10 cellular contexts compared by ENCODE assay signal in the genomic region with DNA sequence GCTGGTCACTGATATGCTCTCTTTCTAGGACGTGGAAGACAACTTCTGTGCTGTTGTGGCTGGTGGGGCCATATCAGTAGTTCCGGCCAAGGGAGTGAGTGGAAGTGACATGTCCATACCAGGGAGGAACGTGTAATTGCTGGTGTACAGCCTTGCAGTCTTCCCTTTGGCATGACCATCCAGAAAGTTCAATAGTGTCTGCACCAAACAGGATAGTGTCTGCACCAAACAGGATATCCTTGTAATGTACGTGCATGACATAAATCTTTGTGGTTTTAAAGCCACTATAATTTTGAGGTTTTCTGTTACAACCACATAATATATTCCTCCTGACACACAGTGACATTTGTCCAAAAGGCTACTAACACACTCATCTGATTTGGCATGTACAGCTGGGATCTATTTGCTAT. TPM values are rescaled to one million over a fixed set of nuclear protein-coding genes. Genes with fewer than 3 reads are reported as not detected.
DNase-seq lines count a peak whose midpoint lies in the region; ATAC-seq and TF ChIP-seq lines count a peak whose summit lies in the region.
"Had no signal": no experiment of that assay in that cellular context is flagged by ENCODE, and none has a peak within 500 bp of the region (broad histone marks: within the 10 kb centered on the region; RNA-seq: fewer than 3 reads in every experiment).

No MANE protein-coding gene starts in this region.

- no peaks in the 10 kb centered on the region for H3K9me3 Mint-ChIP-seq in IgD-negative memory B cell
- no peaks in the 10 kb centered on the region for H3K9me3 Mint-ChIP-seq in effector memory CD8-positive, alpha-beta T cell
- H3K9me3 Mint-ChIP-seq: WTC11 had no signal

- no peak for TF ChIP-seq CTCF in mammary epithelial cell (conservative IDR thresholded peaks at IDR 0.05 in 1 of 2, IDR thresholded peaks at IDR 0.05 in 1 of 2; ENCODE audit: extremely low read depth in 1 of 2, insufficient read depth in 1 of 2, low read depth in 1 of 2, low read length in 2 of 2)

- H3K27me3 ChIP-seq in BLaER1 (no peaks in the 10 kb centered on the region), mammary epithelial cell (ENCODE audit: insufficient read depth, low read length) (no peaks in the 10 kb centered on the region)

- in situ Hi-C loops in mammary epithelial cell (cut with MboI; ENCODE audit: low sequenced_read_pairs in 2 of 2): loop anchor here (10.0 to 25.0 kb wide), 3 partner anchors 106 to 831 kb away; a partner anchor contains a TSS

- H3K36me3 ChIP-seq in BLaER1: peaks cover 73% of the 10 kb centered on the region
- peaks cover 32% of the 10 kb centered on the region for H3K36me3 ChIP-seq in mammary epithelial cell (ENCODE audit: insufficient read depth, low read length)

- no peak overlapping the region for H3K27ac ChIP-seq in BLaER1
- H3K27ac ChIP-seq in mammary epithelial cell (ENCODE audit: insufficient read depth, low read depth, low read length): no peak overlapping the region
- H3K27ac ChIP-seq: HL-60 had no signal

- dilution Hi-C loops in mammary epithelial cell (cut with HindIII; ENCODE audit: low sequenced_read_pairs): no loop called here

- H4K20me1 ChIP-seq in BLaER1: peaks cover 59% of the 10 kb centered on the region
- H4K20me1 ChIP-seq in mammary epithelial cell (ENCODE audit: insufficient read depth, low read length): no peaks in the 10 kb centered on the region

- no peak for DNase-seq in effector memory CD8-positive, alpha-beta T cell
- DNase-seq in cerebellar nuclear complex (lab: John Stamatoyannopoulos, UW) (no peak), mammary epithelial cell (no peak), NCI-H146 (lab: John Stamatoyannopoulos, UW) (no peak)

- H3K9me3 ChIP-seq in BLaER1 (no peaks in the 10 kb centered on the region), mammary epithelial cell (replicated peaks; ENCODE audit: insufficient read depth, low read length) (no peaks in the 10 kb centered on the region)

- no peak overlapping the region for H2AFZ ChIP-seq in mammary epithelial cell (ENCODE audit: low read depth, low read length)

- no peak overlapping the region for H3K9ac ChIP-seq in BLaER1
- H3K9ac ChIP-seq in mammary epithelial cell (ENCODE audit: insufficient read depth, low read length): no peak overlapping the region

- no peak overlapping the region for H3K4me3 ChIP-seq in BLaER1
- no peak overlapping the region for H3K4me3 ChIP-seq in mammary epithelial cell (replicated peaks in 1 of 3; ENCODE audit: insufficient read depth in 1 of 3, low read depth in 2 of 3, low read length in 3 of 3)

- peaks cover 16 to 18% (median 16%) of the 10 kb centered on the region in 3 donors for H3K4me1 Mint-ChIP-seq in IgD-negative memory B cell
- peaks cover 7% of the 10 kb centered on the region in 2 donors for H3K4me1 Mint-ChIP-seq in effector memory CD8-positive, alpha-beta T cell (ENCODE audit: low read depth in 2 of 2)

- no TSS peak for BruUV-seq in mammary epithelial cell (replicated peaks; lab: Mats Ljungman, UMichigan)

- peaks cover 38% of the 10 kb centered on the region for H3K79me2 ChIP-seq in mammary epithelial cell (ENCODE audit: insufficient read depth, low read length)

- no peaks in the 10 kb centered on the region for H3K27me3 Mint-ChIP-seq in IgD-negative memory B cell
- no peaks in the 10 kb centered on the region for H3K27me3 Mint-ChIP-seq in effector memory CD8-positive, alpha-beta T cell

- intact Hi-C loops in mammary epithelial cell (cut with micrococcal nuclease): loop anchor here (1.0 to 2.0 kb wide), 3 partner anchors 107 to 830 kb away; a partner anchor contains a TSS

- no peaks in the 10 kb centered on the region for H3K36me3 Mint-ChIP-seq in IgD-negative memory B cell
- peaks cover 29% of the 10 kb centered on the region for H3K36me3 Mint-ChIP-seq in effector memory CD8-positive, alpha-beta T cell (ENCODE audit: insufficient read depth)

- CTCF ChIA-PET in mammary epithelial cell (lab: Charles Lee; ENCODE audit: low non-redundant PET): interaction anchor here (0.6 to 1.7 kb wide), 4 partner anchors 49 to 1385 kb away, joined by 4 to 16 read pairs (median 4); no protein-coding TSS in a partner anchor

- WGBS in mammary epithelial cell (ENCODE audit: low coverage, missing lambda C conversion rate): 59% methylated on average over 4 of the region's 4 CpGs

- H3K4me1 ChIP-seq in BLaER1: peaks cover 12% of the 10 kb centered on the region; the same call in 1 of the 2 replicates
- no peaks in the 10 kb centered on the region for H3K4me1 ChIP-seq in mammary epithelial cell (ENCODE audit: insufficient read depth, low read length)

- H3K4me3 Mint-ChIP-seq in IgD-negative memory B cell: peak overlapping the region in 1 of 4 donors; percentile 43
- no peak overlapping the region for H3K4me3 Mint-ChIP-seq in effector memory CD8-positive, alpha-beta T cell
- H3K4me3 Mint-ChIP-seq: WTC11 had no signal

- ATAC-seq in GM18511 (IDR thresholded peaks at IDR 0.05; ENCODE audit: unreplicated experiment) (peak; percentile 49), HG03039 (IDR thresholded peaks at IDR 0.05; ENCODE audit: unreplicated experiment) (no peak)
- ATAC-seq in effector memory CD8-positive, alpha-beta T cell (replicated peaks): peak; percentile 86

- H3K27ac Mint-ChIP-seq in IgD-negative memory B cell: peak overlapping the region; percentile 43 to 94 (median 80)
- H3K27ac Mint-ChIP-seq in effector memory CD8-positive, alpha-beta T cell: peak overlapping the region in 1 of 2 donors; percentile 44
- H3K27ac Mint-ChIP-seq: WTC11 had no signal

- H3K4me2 ChIP-seq in BLaER1 (peak overlapping the region; percentile 20; the same call in 1 of the 2 replicates), mammary epithelial cell (ENCODE audit: insufficient read depth, low read depth, low read length) (no peak overlapping the region)

RNA-seq across cellular contexts. Expression of a gene that starts 52.9 kb away (rescaled TPM):
- 15.6 TPM for polyA plus RNA-seq in IgD-negative memory B cell
- total RNA-seq in mammary epithelial cell: 10 to 100 TPM; 63.2 to 78.9 TPM
- polyA plus RNA-seq in mammary epithelial cell: 84.8 TPM
- polyA minus RNA-seq in mammary epithelial cell: 152 TPM

RNA-seq across cellular contexts. Expression of a gene that starts 56.7 kb away (rescaled TPM):
- polyA plus RNA-seq in IgD-negative memory B cell (47.0 TPM), mammary epithelial cell (not detected)
- total RNA-seq in mammary epithelial cell: under 1 TPM in 1 of 2 donors, not detected in 1; under 0.01 TPM
- polyA minus RNA-seq in mammary epithelial cell: not detected

Comparison
In these comparisons a context has a peak if more than half of its experiments do, and no peak if none do; other contexts are left out.
1. RNA of a gene that starts 56.7 kb away (polyA plus RNA-seq): 47.0 TPM in IgD-negative memory B cell (single experiment); not detected in mammary epithelial cell (single experiment); every median in the first group is over 10 times any median in the second.